ENCODE assay signal across 8 cellular contexts in the genomic region with DNA sequence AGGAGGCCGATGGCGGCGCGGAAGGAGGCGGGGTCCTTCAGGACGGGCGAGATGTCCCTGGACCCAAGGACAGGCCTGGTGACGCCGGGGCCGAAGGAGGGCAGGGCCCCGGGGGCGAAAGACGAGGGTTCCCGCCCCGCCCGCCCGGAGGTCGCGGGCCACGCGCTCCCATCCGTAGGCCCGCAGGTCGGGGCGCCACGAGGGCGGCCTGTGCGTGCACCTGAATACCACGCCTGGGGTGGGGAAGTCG. TPM values are rescaled to one million over a fixed set of nuclear protein-coding genes. Genes with fewer than 3 reads are reported as not detected.
A peak's percentile ranks its signal among the peaks of the same experiment; 100 is the strongest.
DNase-seq lines count a peak whose midpoint lies in the region; ATAC-seq, FAIRE-seq and TF ChIP-seq lines count a peak whose summit lies in the region.

No MANE protein-coding gene starts in this region.

- H3K4me2 ChIP-seq in HCT116 (ENCODE audit: low read length), result peak overlapping the region; percentile 94

- intact Hi-C loops in Calu3 (cut with micrococcal nuclease; ENCODE audit: unreplicated experiment), result no loop called here
- intact Hi-C loops in HCT116 (cut with micrococcal nuclease), result loop anchor here (10.0 kb wide), 2 partner anchors 243 to 753 kb away; partner anchors contain the start of gene RPL13
- intact Hi-C loops in kidney (cut with DNase I), result no loop called here
- intact Hi-C loops in tibial artery (cut with DNase I; ENCODE audit: low total_unique reads), result loop anchor here (10.0 kb wide), 1 partner anchor 237 kb away; the partner anchor contains the start of gene ZC3H18

- POLR2A ChIA-PET in HCT116 (lab: Charles Lee), result interaction anchor here (0.7 to 3.2 kb wide), 12 partner anchors 9 to 407 kb away, joined by 3 to 16 read pairs (median 6); partner anchors contain the start of genes CDH15, CDT1, PIEZO1 and ZC3H18

- H3K27me3 Mint-ChIP-seq in Calu3 (ENCODE audit: unreplicated experiment), result no peaks in the 10 kb centered on the region
- no peaks in the 10 kb centered on the region for H3K27me3 Mint-ChIP-seq in activated T-cell treated with anti-CD3 and anti-CD28 coated beads, Interleukin-2, amount 50 U/mL, for 72 hours (ENCODE audit: low read depth)

- H3K9me2 ChIP-seq in HCT116 (ENCODE audit: insufficient read depth), result no peaks in the 10 kb centered on the region

- H3K4me3 Mint-ChIP-seq in Calu3 (ENCODE audit: low read depth, unreplicated experiment), result peak overlapping the region; percentile 97
- peak overlapping the region; percentile 97 to 98 for H3K4me3 Mint-ChIP-seq in activated T-cell treated with anti-CD3 and anti-CD28 coated beads, Interleukin-2, amount 50 U/mL, for 72 hours

- BruUV-seq in Calu3 (replicated peaks; lab: Mats Ljungman, UMichigan) (no TSS peak), HCT116 (replicated peaks; lab: Mats Ljungman, UMichigan) (no TSS peak)

- peak overlapping the region; percentile 72 to 75 for H3K4me3 ChIP-seq in HCT116 (replicated peaks in 1 of 2; ENCODE audit: low read depth in 1 of 2, low read length in 2 of 2)
- H3K4me3 ChIP-seq in kidney (ENCODE audit: low read length in 2 of 2), result peak overlapping the region; percentile 34 to 66
- H3K4me3 ChIP-seq in tibial artery, result peak overlapping the region; percentile 77 to 93

- peaks cover 1% of the 10 kb centered on the region; the same call in 1 of the 2 replicates for H4K20me1 ChIP-seq in HCT116 (ENCODE audit: insufficient read depth)

- peaks cover 43% of the 10 kb centered on the region for H3K79me2 ChIP-seq in HCT116 (ENCODE audit: insufficient read depth, low read length)

- CTCF ChIA-PET in Calu3 (lab: Charles Lee) (interaction anchor here (0.6 to 3.3 kb wide), 7 partner anchors 19 to 356 kb away, joined by 3 to 16 read pairs (median 4); no protein-coding TSS in a partner anchor), HCT116 (lab: Charles Lee) (interaction anchor here (1.0 to 4.9 kb wide), 6 partner anchors 9 to 405 kb away, joined by 3 to 33 read pairs (median 4); partner anchors contain the start of genes GALNS and TRAPPC2L)

- H3K27ac Mint-ChIP-seq in Calu3 (ENCODE audit: unreplicated experiment), result peak overlapping the region; percentile 97
- H3K27ac Mint-ChIP-seq in activated T-cell treated with anti-CD3 and anti-CD28 coated beads, Interleukin-2, amount 50 U/mL, for 72 hours, result peak overlapping the region; percentile 96

- H3K27ac ChIP-seq in HCT116 (ENCODE audit: low read depth, low read length) (peak overlapping the region; percentile 100), kidney (ENCODE audit: low read depth in 2 of 2, low read length in 2 of 2) (peak overlapping the region; percentile 82 to 83), tibial artery (peak overlapping the region; percentile 90 to 91)

- H3K36me3 Mint-ChIP-seq in Calu3 (ENCODE audit: insufficient read depth, unreplicated experiment), result peaks cover 70% of the 10 kb centered on the region
- peaks cover 0 to 2% of the 10 kb centered on the region in 2 donors for H3K36me3 Mint-ChIP-seq in activated T-cell treated with anti-CD3 and anti-CD28 coated beads, Interleukin-2, amount 50 U/mL, for 72 hours (ENCODE audit: insufficient read depth in 2 of 2)

- no peaks in the 10 kb centered on the region for H3K9me3 ChIP-seq in HCT116 (ENCODE audit: control insufficient read depth in 1 of 2, insufficient read depth in 1 of 2, low read depth in 1 of 2, low read length in 2 of 2)
- no peaks in the 10 kb centered on the region for H3K9me3 ChIP-seq in kidney (ENCODE audit: control insufficient read depth in 1 of 2, low read length in 2 of 2)
- no peaks in the 10 kb centered on the region for H3K9me3 ChIP-seq in tibial artery

- H3K4me1 ChIP-seq in HCT116 (ENCODE audit: control insufficient read depth in 1 of 2, insufficient read depth in 2 of 2, low read length in 2 of 2) (peaks cover 22 to 59% of the 10 kb centered on the region in 2 experiments), kidney (ENCODE audit: control insufficient read depth in 1 of 2, insufficient read depth in 1 of 2, low read depth in 1 of 2, low read length in 2 of 2) (peaks cover 6 to 15% of the 10 kb centered on the region in 2 donors), tibial artery (peaks cover 0 to 33% (median 26%) of the 10 kb centered on the region in 4 donors)

- H3K9me3 Mint-ChIP-seq in Calu3 (ENCODE audit: low read depth, unreplicated experiment), result no peaks in the 10 kb centered on the region
- no peaks in the 10 kb centered on the region for H3K9me3 Mint-ChIP-seq in activated T-cell treated with anti-CD3 and anti-CD28 coated beads, Interleukin-2, amount 50 U/mL, for 72 hours

- H3K27me3 ChIP-seq in HCT116 (ENCODE audit: insufficient read depth, low read length) (no peaks in the 10 kb centered on the region), tibial artery (no peaks in the 10 kb centered on the region)

- no peak for FAIRE-seq in kidney (lab: Jason Lieb, UNC)

- RAD21 ChIA-PET in HCT116 (lab: Charles Lee; ENCODE audit: low non-redundant PET in 1 of 2, low total read pairs in 2 of 2, uncharacterized antibody in 2 of 2, unreplicated experiment in 2 of 2), result interaction anchor here (1.0 to 1.3 kb wide), 2 partner anchors 45 to 356 kb away, joined by 4 to 8 read pairs; partner anchors contain the start of genes GALNS (in 1 of the 2) and TRAPPC2L (in 1 of the 2)

- peaks cover 12% of the 10 kb centered on the region for H3K4me1 Mint-ChIP-seq in Calu3 (ENCODE audit: low read depth, unreplicated experiment)
- H3K4me1 Mint-ChIP-seq in activated T-cell treated with anti-CD3 and anti-CD28 coated beads, Interleukin-2, amount 50 U/mL, for 72 hours (ENCODE audit: low read depth), result peaks cover 36% of the 10 kb centered on the region

- no peak for TF ChIP-seq CTCF in Calu3 (IDR thresholded peaks at IDR 0.05; ENCODE audit: unreplicated experiment)
- no peak for TF ChIP-seq CTCF in HCT116 (IDR thresholded peaks at IDR 0.05 in 2 of 3, conservative IDR thresholded peaks at IDR 0.05 in 1 of 3; ENCODE audit: borderline replicate concordance in 1 of 3, insufficient read depth in 1 of 3, low read depth in 2 of 3, low read length in 2 of 3)
- no peak for TF ChIP-seq CTCF in kidney (IDR thresholded peaks at IDR 0.05; ENCODE audit: borderline replicate concordance, extremely low read depth, insufficient read depth)
- TF ChIP-seq CTCF in tibial artery (IDR thresholded peaks at IDR 0.05), result no peak

- peaks cover 11 to 40% of the 10 kb centered on the region in 2 experiments; a peak in 3 of 4 replicates for H3K36me3 ChIP-seq in HCT116 (ENCODE audit: control insufficient read depth in 1 of 2, insufficient read depth in 2 of 2, low read length in 2 of 2)
- H3K36me3 ChIP-seq in kidney (ENCODE audit: control insufficient read depth in 1 of 2, insufficient read depth in 2 of 2, low read length in 2 of 2), result no peaks in the 10 kb centered on the region
- H3K36me3 ChIP-seq in tibial artery, result peaks cover 0 to 32% (median 13%) of the 10 kb centered on the region in 3 donors

- no peak for TF ChIP-seq RAD21 in HCT116 (IDR thresholded peaks at IDR 0.05; ENCODE audit: low read depth)

- H2AFZ ChIP-seq in HCT116 (ENCODE audit: low read depth, low read length, poor library complexity, severe bottlenecking), result no peak overlapping the region

- no peak for TF ChIP-seq POLR2A in HCT116 (IDR thresholded peaks at IDR 0.05; ENCODE audit: borderline replicate concordance, extremely low read depth, insufficient read depth, insufficient read length)

- ATAC-seq in HCT116, result no peak
- no peak for ATAC-seq in activated T-cell treated with anti-CD3 and anti-CD28 coated beads, Interleukin-2, amount 50 U/mL, for 72 hours (replicated peaks in 1 of 2)

- DNase-seq in Calu3 (no peak), HCT116 (ENCODE audit: low read depth, low spot score) (no peak), kidney (no peak), tibial artery (no peak), NOMO-1 (lab: John Stamatoyannopoulos, UW; ENCODE audit: unreplicated experiment in 2 of 2) (no peak), NCI-H510A treated with DMSO at 0.1 percent for 48 hours (lab: John Stamatoyannopoulos, UW) (no peak), GM19238 (ENCODE audit: insufficient read length, low spot score) (no peak)
- no peak for DNase-seq in activated T-cell treated with anti-CD3 and anti-CD28 coated beads, Interleukin-2, amount 50 U/mL, for 72 hours

- H3K9ac ChIP-seq in HCT116 (ENCODE audit: low read length) (peak overlapping the region; percentile 87), kidney (ENCODE audit: low read length in 2 of 2) (peak overlapping the region in 1 of 2 donors; percentile 70)

TF ChIP-seq in HCT116, 20 proteins besides CTCF, POLR2A, EP300 and RAD21 (continues in another document):
- TF ChIP-seq EZH2 (IDR thresholded peaks at IDR 0.05), result no peak
- TF ChIP-seq SP1 (IDR thresholded peaks at IDR 0.05; ENCODE audit: low read depth), result no peak
- no peak for TF ChIP-seq SIN3A (IDR thresholded peaks at IDR 0.05; ENCODE audit: low read depth)
- TF ChIP-seq ELF1 (IDR thresholded peaks at IDR 0.05; ENCODE audit: borderline replicate concordance, low read depth), result no peak

RNA-seq across cellular contexts. Expression of gene APRT, which starts 0.2 kb away (rescaled TPM):
- 203 and 207 TPM in 2 replicates for total RNA-seq in Calu3 (2022)
- 311 TPM for total RNA-seq in HCT116 (2021; ENCODE audit: unreplicated experiment)
- polyA plus RNA-seq in HCT116 (2012), result 329 and 349 TPM in 2 replicates
- 100 to 1,000 TPM; 116 to 139 TPM for total RNA-seq in activated T-cell treated with anti-CD3 and anti-CD28 coated beads, Interleukin-2, amount 50 U/mL, for 72 hours
- total RNA-seq in kidney, result 105 TPM
- polyA plus RNA-seq in kidney (ENCODE audit: insufficient read depth, low read depth, low replicate concordance), result 204 TPM

RNA-seq across cellular contexts. Expression of gene CDT1, which starts 7.9 kb away (rescaled TPM):
- total RNA-seq in Calu3 (2022), result 74.8 and 82.5 TPM in 2 replicates
- total RNA-seq in HCT116 (2021; ENCODE audit: unreplicated experiment), result 160 TPM
- polyA plus RNA-seq in HCT116 (2012), result 123 and 132 TPM in 2 replicates
- 100 to 1,000 TPM; 167 to 172 TPM for total RNA-seq in activated T-cell treated with anti-CD3 and anti-CD28 coated beads, Interleukin-2, amount 50 U/mL, for 72 hours
- total RNA-seq in kidney, result 1.5 TPM
- polyA plus RNA-seq in kidney (ENCODE audit: insufficient read depth, low read depth, low replicate concordance), result 0.56 TPM

RNA-seq across cellular contexts. Expression of gene PIEZO1, which starts 26.5 kb away (rescaled TPM):
- total RNA-seq in Calu3 (2022) (177 and 199 TPM in 2 replicates), HCT116 (2021; ENCODE audit: unreplicated experiment) (224 TPM), kidney (124 TPM)
- polyA plus RNA-seq in HCT116 (2012), result 198 and 280 TPM in 2 replicates
- 100 to 1,000 TPM in 1 of 2 donors, 10 to 100 TPM in 1; 94.1 to 141 TPM for total RNA-seq in activated T-cell treated with anti-CD3 and anti-CD28 coated beads, Interleukin-2, amount 50 U/mL, for 72 hours
- 103 TPM for polyA plus RNA-seq in kidney (ENCODE audit: insufficient read depth, low read depth, low replicate concordance)

RNA-seq across cellular contexts. Expression of gene GALNS, which starts 45.2 kb away (rescaled TPM):
- total RNA-seq in Calu3 (2022) (50.4 and 55.0 TPM in 2 replicates), HCT116 (2021; ENCODE audit: unreplicated experiment) (44.6 TPM), kidney (37.2 TPM)
- 22.7 and 24.3 TPM in 2 replicates for polyA plus RNA-seq in HCT116 (2012)
- 10 to 100 TPM; 26.1 to 31.7 TPM for total RNA-seq in activated T-cell treated with anti-CD3 and anti-CD28 coated beads, Interleukin-2, amount 50 U/mL, for 72 hours
- 15.8 TPM for polyA plus RNA-seq in kidney (ENCODE audit: insufficient read depth, low read depth, low replicate concordance)

RNA-seq across cellular contexts. Expression of gene TRAPPC2L, which starts 45.4 kb away (rescaled TPM):
- total RNA-seq in Calu3 (2022) (79.1 and 110 TPM in 2 replicates), HCT116 (2021; ENCODE audit: unreplicated experiment) (94.1 TPM), kidney (48.3 TPM)
- polyA plus RNA-seq in HCT116 (2012), result 141 and 162 TPM in 2 replicates
- total RNA-seq in activated T-cell treated with anti-CD3 and anti-CD28 coated beads, Interleukin-2, amount 50 U/mL, for 72 hours, result 10 to 100 TPM; 32.0 to 35.2 TPM
- polyA plus RNA-seq in kidney (ENCODE audit: insufficient read depth, low read depth, low replicate concordance), result 155 TPM

Comparison
In these comparisons a context has a peak if more than half of its experiments do, and no peak if none do; other contexts are left out.
1. RNA of gene CDT1, which starts 7.9 kb away (total RNA-seq): 167 to 172 TPM in activated T-cell treated with anti-CD3 and anti-CD28 coated beads, Interleukin-2, amount 50 U/mL, for 72 hours, 160 TPM in HCT116 (single experiment) and 74.8 to 82.5 TPM in Calu3; 1.5 TPM in kidney (single experiment); every median in the first group is over 10 times any median in the second.
2. intact Hi-C loops: an anchor here in HCT116 (10.0 kb wide) and tibial artery (10.0 kb wide); none called in Calu3 and kidney.
3. Peak in every context shown above with its lines, with median percentiles within 50 percentile points of each other: H3K27ac ChIP-seq and H3K4me3 ChIP-seq.